In genomic region chrX:107630031-107630689, GRCh38 we compare ENCODE assay signal across 11 cellular contexts. TPM values are rescaled to one million over a fixed set of nuclear protein-coding genes. Genes with fewer than 3 reads are reported as not detected.
DNase-seq lines count a peak whose midpoint lies in the region; ATAC-seq and TF ChIP-seq lines count a peak whose summit lies in the region.
"Had no signal": no experiment of that assay in that cellular context is flagged by ENCODE, and none has a peak within 500 bp of the region (broad histone marks: within the 10 kb centered on the region; RNA-seq: fewer than 3 reads in every experiment).

No MANE protein-coding gene starts in this region.

- no peak for ATAC-seq in activated CD8-positive, alpha-beta memory T cell treated with anti-CD3 and anti-CD28 coated beads, Interleukin-2, amount 10 ng/mL, durations not matched to agents 7 days and 5 days
- no peak for ATAC-seq in GM21447 (IDR thresholded peaks at IDR 0.05; ENCODE audit: unreplicated experiment)
- ATAC-seq in HG03520 (IDR thresholded peaks at IDR 0.05; ENCODE audit: unreplicated experiment) = no peak

- peaks cover 27% of the 10 kb centered on the region for H3K4me1 Mint-ChIP-seq in activated CD8-positive, alpha-beta memory T cell treated with anti-CD3 and anti-CD28 coated beads, Interleukin-2, amount 10 ng/mL, durations not matched to agents 7 days and 5 days

- no peaks in the 10 kb centered on the region for H3K9me2 ChIP-seq in OCI-LY1 (ENCODE audit: low read depth, low read length)

- H3F3A ChIP-seq in OCI-LY1 (ENCODE audit: insufficient read depth, low read length) = no peaks in the 10 kb centered on the region

- H3K36me3 ChIP-seq in OCI-LY1 (ENCODE audit: insufficient read depth, low read length) = peaks cover 10% of the 10 kb centered on the region; the same call in 1 of the 2 replicates

- H3K4me3 ChIP-seq in OCI-LY1 (ENCODE audit: low read depth, low read length, poor library complexity, severe bottlenecking) (peak overlapping the region; percentile 97), epithelial cell of proximal tubule (ENCODE audit: low read depth, low read length) (peak overlapping the region; percentile 62), skeletal muscle cell (ENCODE audit: low read depth, low read length) (peak overlapping the region; percentile 67)

- no peaks in the 10 kb centered on the region for H4K20me1 ChIP-seq in OCI-LY1 (ENCODE audit: insufficient read depth, low read length)

- H3K36me3 Mint-ChIP-seq in activated CD8-positive, alpha-beta memory T cell treated with anti-CD3 and anti-CD28 coated beads, Interleukin-2, amount 10 ng/mL, durations not matched to agents 7 days and 5 days = peaks cover 3% of the 10 kb centered on the region

- H3K4me3 Mint-ChIP-seq in activated CD8-positive, alpha-beta memory T cell treated with anti-CD3 and anti-CD28 coated beads, Interleukin-2, amount 10 ng/mL, durations not matched to agents 7 days and 5 days = peak overlapping the region; percentile 80

- H3K27ac ChIP-seq in OCI-LY1 (ENCODE audit: low read depth, low read length, poor library complexity, severe bottlenecking) = no peak overlapping the region

- peaks cover 16% of the 10 kb centered on the region for H3K4me1 ChIP-seq in OCI-LY1 (ENCODE audit: insufficient read depth, low read length, severe bottlenecking)

- H3K79me2 ChIP-seq in OCI-LY1 (ENCODE audit: insufficient read depth, low read length) = peaks cover 42% of the 10 kb centered on the region

- no peak for DNase-seq in activated CD8-positive, alpha-beta memory T cell treated with anti-CD3 and anti-CD28 coated beads, Interleukin-2, amount 10 ng/mL, durations not matched to agents 7 days and 5 days
- DNase-seq in activated CD8-positive, alpha-beta memory T cell treated with anti-CD3 and anti-CD28 coated beads, Interleukin-2, amount 50 U/mL, for 48 hours = no peak
- DNase-seq in epithelial cell of proximal tubule (ENCODE audit: low read depth) (no peak), skeletal muscle cell (ENCODE audit: low read depth) (no peak), dermis blood vessel endothelial cell (no peak)
- DNase-seq: activated CD4-positive, alpha-beta T cell treated with anti-CD3 and anti-CD28 coated beads for 4 hours; effector CD8-positive, alpha-beta T cell; NCI-H2029 treated with DMSO at 0.1 percent for 48 hours had no signal

- H3K9me3 Mint-ChIP-seq in activated CD8-positive, alpha-beta memory T cell treated with anti-CD3 and anti-CD28 coated beads, Interleukin-2, amount 10 ng/mL, durations not matched to agents 7 days and 5 days (ENCODE audit: low read depth) = no peaks in the 10 kb centered on the region

- TF ChIP-seq CTCF in OCI-LY1 (IDR thresholded peaks at IDR 0.05; ENCODE audit: low read length) (no peak), epithelial cell of proximal tubule (conservative IDR thresholded peaks at IDR 0.05; ENCODE audit: low read depth, low read length) (no peak)

- peak overlapping the region; percentile 24 for H3K27ac Mint-ChIP-seq in activated CD8-positive, alpha-beta memory T cell treated with anti-CD3 and anti-CD28 coated beads, Interleukin-2, amount 10 ng/mL, durations not matched to agents 7 days and 5 days

- no peaks in the 10 kb centered on the region for H3K9me3 ChIP-seq in OCI-LY1 (ENCODE audit: low read length)

- H3K27me3 Mint-ChIP-seq in activated CD8-positive, alpha-beta memory T cell treated with anti-CD3 and anti-CD28 coated beads, Interleukin-2, amount 10 ng/mL, durations not matched to agents 7 days and 5 days = no peaks in the 10 kb centered on the region

- no peak overlapping the region for H2AFZ ChIP-seq in OCI-LY1 (ENCODE audit: low read length)

- peak overlapping the region; percentile 93 for H3K4me2 ChIP-seq in OCI-LY1 (ENCODE audit: low read length)

- no peaks in the 10 kb centered on the region for H3K27me3 ChIP-seq in OCI-LY1 (ENCODE audit: insufficient read depth, low read length)

- CTCF ChIA-PET in activated CD8-positive, alpha-beta memory T cell treated with anti-CD3 and anti-CD28 coated beads, Interleukin-2, amount 10 ng/mL, durations not matched to agents 7 days and 5 days (lab: Charles Lee) = interaction anchor here (0.7 to 4.3 kb wide), 5 partner anchors 10 to 92 kb away, joined by 3 to 13 read pairs (median 4); no protein-coding TSS in a partner anchor

- H3K9ac ChIP-seq in OCI-LY1 (ENCODE audit: low read length) = peak overlapping the region; percentile 87

RNA-seq across cellular contexts. Expression of gene PRPS1, which starts 1.9 kb away (rescaled TPM):
- 10 to 100 TPM; 68.3 to 75.7 TPM for total RNA-seq in activated CD8-positive, alpha-beta memory T cell treated with anti-CD3 and anti-CD28 coated beads, Interleukin-2, amount 10 ng/mL, durations not matched to agents 7 days and 5 days
- 36.3 and 40.5 TPM in 2 replicates for total RNA-seq in epithelial cell of proximal tubule
- total RNA-seq in dermis blood vessel endothelial cell = 25.7 and 39.5 TPM in 2 replicates
